Comparison of ENCODE assay signal across 8 cellular contexts in genomic region chr10:33116293-33116697, GRCh38.
DNase-seq lines count a peak whose midpoint lies in the region; ATAC-seq lines count a peak whose summit lies in the region.

No MANE protein-coding gene starts in this region.

- DNase-seq in Right ventricle myocardium inferior (ENCODE audit: missing footprints), result no peak
- DNase-seq in cardiac septum (ENCODE audit: low spot score), result no peak
- peak; percentile 56 for DNase-seq in NT2/D1 (ENCODE audit: low read depth, low spot score)
- DNase-seq in dermis microvascular lymphatic vessel endothelial cell (ENCODE audit: low read depth in 2 of 2), result peak; percentile 36 to 70
- peak; percentile 46 for DNase-seq in myocyte (ENCODE audit: low read depth)
- no peak for DNase-seq in occipital lobe (lab: John Stamatoyannopoulos, UW)

- ATAC-seq in Right ventricle myocardium inferior (peak; percentile 40), HG02642 (IDR thresholded peaks at IDR 0.05; ENCODE audit: poor library complexity, unreplicated experiment) (no peak), GM18520 (IDR thresholded peaks at IDR 0.05; ENCODE audit: unreplicated experiment) (no peak)

- intact Hi-C loops in Right ventricle myocardium inferior (cut with DNase I), result loop anchor here (10.0 kb wide), 2 partner anchors 101 to 1519 kb away; no protein-coding TSS in a partner anchor
- intact Hi-C loops in cardiac septum (cut with DNase I), result loop anchor here (5.0 kb wide), 1 partner anchor 36 kb away; no protein-coding TSS in a partner anchor

- no peaks in the 10 kb centered on the region for H3K36me3 ChIP-seq in NT2/D1 (ENCODE audit: insufficient read depth, insufficient read length, low read length)

- H3K4me1 ChIP-seq in NT2/D1 (ENCODE audit: insufficient read depth, insufficient read length), result no peaks in the 10 kb centered on the region

- H3K4me3 ChIP-seq in NT2/D1 (ENCODE audit: insufficient read length, low read depth), result no peak overlapping the region

- H3K27me3 ChIP-seq in NT2/D1 (ENCODE audit: insufficient read depth, insufficient read length), result no peaks in the 10 kb centered on the region

- no peaks in the 10 kb centered on the region for H3K9me3 ChIP-seq in NT2/D1 (ENCODE audit: insufficient read depth, low read length)

- no peak overlapping the region for H3K9ac ChIP-seq in NT2/D1 (ENCODE audit: insufficient read length, low read depth)

Comparison
In these comparisons a context has a peak if more than half of its experiments do, and no peak if none do; other contexts are left out.
1. DNase-seq: peak in NT2/D1 (single experiment), dermis microvascular lymphatic vessel endothelial cell (2 of 2) and myocyte (single experiment); none in Right ventricle myocardium inferior (single experiment), cardiac septum (single experiment) and occipital lobe (single experiment).